ENCODE assay signal across 13 cellular contexts in genomic region chr15:57462391-57462790, GRCh38.
DNase-seq lines count a peak whose midpoint lies in the region; ATAC-seq and TF ChIP-seq lines count a peak whose summit lies in the region.
"Had no signal": no experiment of that assay in that cellular context is flagged by ENCODE, and none has a peak within 500 bp of the region (broad histone marks: within the 10 kb centered on the region; RNA-seq: fewer than 3 reads in every experiment).

No MANE protein-coding gene starts in this region.

- H3K79me2 ChIP-seq in SK-N-SH (ENCODE audit: insufficient read depth), result no peaks in the 10 kb centered on the region

- H3K27me3 ChIP-seq in left ventricle myocardium inferior (ENCODE audit: low read depth) (peaks cover 5% of the 10 kb centered on the region), right cardiac atrium (ENCODE audit: control insufficient read depth, insufficient read depth) (no peaks in the 10 kb centered on the region), SK-N-SH (ENCODE audit: insufficient read depth) (no peaks in the 10 kb centered on the region), upper lobe of right lung (no peaks in the 10 kb centered on the region), neuronal stem cell (ENCODE audit: control insufficient read depth in 3 of 3, insufficient read depth in 3 of 3, low read depth in 1 of 3, low read length in 3 of 3) (no peaks in the 10 kb centered on the region)
- H3K27me3 ChIP-seq: neutrophil, SJCRH30 had no signal

- TF ChIP-seq EP300 in SK-N-SH (IDR thresholded peaks at IDR 0.05; ENCODE audit: borderline replicate concordance in 1 of 2, low read depth in 1 of 2, low read length in 1 of 2), result no peak

- H3K9ac ChIP-seq in SK-N-SH, result no peak overlapping the region
- H3K9ac ChIP-seq in neuronal stem cell (ENCODE audit: low read depth, low read length, poor library complexity), result no peak overlapping the region

- TF ChIP-seq CTCF in left ventricle myocardium inferior (IDR thresholded peaks at IDR 0.05; ENCODE audit: borderline replicate concordance), result peak; percentile 29
- TF ChIP-seq CTCF in SK-N-SH (IDR thresholded peaks at IDR 0.05), result peak; percentile 43
- peak; percentile 45 for TF ChIP-seq CTCF in fibroblast of pulmonary artery (IDR thresholded peaks at IDR 0.05; ENCODE audit: low read length, missing control alignments)
- peak; percentile 9 for TF ChIP-seq CTCF in upper lobe of right lung (IDR thresholded peaks at IDR 0.05)

- CTCF ChIA-PET in SK-N-SH (lab: Yijun Ruan, JAX), result interaction anchor here (1.0 to 3.2 kb wide), 3 partner anchors 32 to 121 kb away, joined by 3 to 18 read pairs (median 3); no protein-coding TSS in a partner anchor

- no peak for DNase-seq in left ventricle myocardium inferior
- DNase-seq in right cardiac atrium, result no peak
- no peak for DNase-seq in SK-N-SH
- peak; percentile 33 for DNase-seq in fibroblast of pulmonary artery (ENCODE audit: low read depth)
- no peak for DNase-seq in upper lobe of right lung
- no peak for DNase-seq in neuronal stem cell (ENCODE audit: low spot score)
- no peak for DNase-seq in DMS153 (lab: John Stamatoyannopoulos, UW)
- DNase-seq: activated gamma-delta T cell treated with Interleukin-2 at 50 U/mL for 16 hours, C1 segment of cervical spinal cord, NCI-H1930, SJCRH30 had no signal

- POLR2A ChIA-PET in SK-N-SH (lab: Yijun Ruan, JAX), result no interaction called here

- no peak overlapping the region for H3K14ac ChIP-seq in neuronal stem cell (ENCODE audit: low read length)

- no peak overlapping the region for H2AFZ ChIP-seq in SK-N-SH (ENCODE audit: low read depth)
- H2AFZ ChIP-seq in neuronal stem cell (ENCODE audit: low read length), result no peak overlapping the region

- no peak overlapping the region for H3K4ac ChIP-seq in neuronal stem cell (ENCODE audit: low read length)

- intact Hi-C loops in left ventricle myocardium inferior (cut with micrococcal nuclease), result no loop called here
- intact Hi-C loops in right cardiac atrium (cut with DNase I), result no loop called here
- intact Hi-C loops in upper lobe of right lung (cut with DNase I), result no loop called here

- no peak overlapping the region for H3K23ac ChIP-seq in neuronal stem cell (ENCODE audit: low read depth, low read length, poor library complexity)

- no peaks in the 10 kb centered on the region for H3K36me3 ChIP-seq in left ventricle myocardium inferior
- H3K36me3 ChIP-seq in SK-N-SH (replicated peaks in 1 of 2; ENCODE audit: control insufficient read depth in 1 of 2, insufficient read depth in 2 of 2, low read length in 1 of 2), result no peaks in the 10 kb centered on the region
- no peaks in the 10 kb centered on the region for H3K36me3 ChIP-seq in upper lobe of right lung
- H3K36me3 ChIP-seq in neuronal stem cell (replicated peaks in 1 of 2; ENCODE audit: control insufficient read depth in 2 of 2, insufficient read depth in 2 of 2, low read length in 2 of 2), result no peaks in the 10 kb centered on the region
- H3K36me3 ChIP-seq: neutrophil, SJCRH30 had no signal

- H4K91ac ChIP-seq in neuronal stem cell (ENCODE audit: low read depth, low read length, poor library complexity), result no peak overlapping the region

- no peaks in the 10 kb centered on the region for H3K9me2 ChIP-seq in SK-N-SH

- no peak overlapping the region for H3K4me2 ChIP-seq in SK-N-SH
- no peak overlapping the region for H3K4me2 ChIP-seq in neuronal stem cell (ENCODE audit: insufficient read depth, low read length, poor library complexity, severe bottlenecking)

- H3F3A ChIP-seq in SK-N-SH (replicated peaks; ENCODE audit: insufficient read depth), result no peaks in the 10 kb centered on the region

- H2AK5ac ChIP-seq in neuronal stem cell (ENCODE audit: low read depth, low read length), result no peak overlapping the region

- H3K79me1 ChIP-seq in neuronal stem cell (ENCODE audit: low read depth, low read length), result no peaks in the 10 kb centered on the region

- TF ChIP-seq RAD21 in SK-N-SH (IDR thresholded peaks at IDR 0.05; ENCODE audit: low read length), result peak; percentile 47; the same call in 1 of the 2 replicates

- H4K20me1 ChIP-seq in SK-N-SH (ENCODE audit: insufficient read depth), result no peaks in the 10 kb centered on the region

- H3K4me3 ChIP-seq in left ventricle myocardium inferior (no peak overlapping the region), right cardiac atrium (ENCODE audit: low read length) (no peak overlapping the region), SK-N-SH (ENCODE audit: low read depth in 2 of 2, low read length in 1 of 2) (no peak overlapping the region), fibroblast of pulmonary artery (replicated peaks; ENCODE audit: low read depth, low read length) (no peak overlapping the region), upper lobe of right lung (no peak overlapping the region), neuronal stem cell (ENCODE audit: low read length in 2 of 2) (no peak overlapping the region)
- H3K4me3 ChIP-seq: SJCRH30 had no signal

- H2BK12ac ChIP-seq in neuronal stem cell (ENCODE audit: low read length), result no peak overlapping the region

- no peak overlapping the region for H2BK120ac ChIP-seq in neuronal stem cell (ENCODE audit: low read depth, low read length)

- H2BK15ac ChIP-seq in neuronal stem cell (ENCODE audit: low read length), result no peak overlapping the region

- H3K18ac ChIP-seq in neuronal stem cell (ENCODE audit: low read length), result no peak overlapping the region

- H4K8ac ChIP-seq in neuronal stem cell (ENCODE audit: low read depth, low read length), result no peak overlapping the region

- H3K27ac ChIP-seq in left ventricle myocardium inferior (replicated peaks) (no peak overlapping the region), right cardiac atrium (ENCODE audit: low read length) (no peak overlapping the region), SK-N-SH (ENCODE audit: low read depth in 2 of 2, low read length in 1 of 2) (no peak overlapping the region), upper lobe of right lung (no peak overlapping the region), neuronal stem cell (replicated peaks; ENCODE audit: low read length) (no peak overlapping the region)
- H3K27ac ChIP-seq: neutrophil, SJCRH30 had no signal

- ATAC-seq in right cardiac atrium (no peak), upper lobe of right lung (no peak), GM19463 (IDR thresholded peaks at IDR 0.05; ENCODE audit: unreplicated experiment) (no peak)

- H2BK5ac ChIP-seq in neuronal stem cell (ENCODE audit: low read length), result no peak overlapping the region

- 38% methylated on average over 2 of the region's 2 CpGs for WGBS in right cardiac atrium
- WGBS in SK-N-SH (ENCODE audit: low lambda C conversion rate), result 82% methylated on average over 2 of the region's 2 CpGs
- WGBS in neuronal stem cell (ENCODE audit: extremely low coverage in 2 of 2, insufficient read length in 2 of 2, insufficient replicate concordance in 1 of 2), 2 donors, result no CpG with 5 or more reads among the region's 2 CpGs

- H3K4me1 ChIP-seq in left ventricle myocardium inferior (peaks cover 9% of the 10 kb centered on the region), right cardiac atrium (ENCODE audit: control insufficient read depth, insufficient read depth, low read length) (peaks cover 1% of the 10 kb centered on the region), SK-N-SH (ENCODE audit: control insufficient read depth in 1 of 2, insufficient read depth in 2 of 2, low read depth in 1 of 2, low read length in 1 of 2) (peaks cover 0 to 20% of the 10 kb centered on the region in 2 experiments; a peak in 3 of 4 replicates), upper lobe of right lung (peaks cover 4% of the 10 kb centered on the region), neuronal stem cell (ENCODE audit: control insufficient read depth in 2 of 2, insufficient read depth in 1 of 2, low read depth in 1 of 2, low read length in 2 of 2) (peaks cover 8% of the 10 kb centered on the region in 2 donors)
- H3K4me1 ChIP-seq: SJCRH30 had no signal

- H3K9me3 ChIP-seq in left ventricle myocardium inferior (replicated peaks) (no peaks in the 10 kb centered on the region), right cardiac atrium (ENCODE audit: control insufficient read depth, low read length) (no peaks in the 10 kb centered on the region), SK-N-SH (no peaks in the 10 kb centered on the region), upper lobe of right lung (no peaks in the 10 kb centered on the region), neuronal stem cell (replicated peaks in 1 of 2; ENCODE audit: control insufficient read depth in 2 of 2, insufficient read depth in 1 of 2, low read depth in 1 of 2, low read length in 2 of 2) (peaks cover 0 to 2% of the 10 kb centered on the region in 2 donors)
- H3K9me3 ChIP-seq: neutrophil, SJCRH30 had no signal

TF ChIP-seq in SK-N-SH, 30 proteins besides CTCF, POLR2A, EP300 and RAD21:
- TF ChIP-seq CHD2 (IDR thresholded peaks at IDR 0.05; ENCODE audit: low read length, partially characterized antibody) (no peak), SMC3 (IDR thresholded peaks at IDR 0.05; ENCODE audit: low read depth, low read length) (peak; percentile 25; the same call in 1 of the 2 replicates)
